ENCODE assay signal across 30 cellular contexts in the genomic region with DNA sequence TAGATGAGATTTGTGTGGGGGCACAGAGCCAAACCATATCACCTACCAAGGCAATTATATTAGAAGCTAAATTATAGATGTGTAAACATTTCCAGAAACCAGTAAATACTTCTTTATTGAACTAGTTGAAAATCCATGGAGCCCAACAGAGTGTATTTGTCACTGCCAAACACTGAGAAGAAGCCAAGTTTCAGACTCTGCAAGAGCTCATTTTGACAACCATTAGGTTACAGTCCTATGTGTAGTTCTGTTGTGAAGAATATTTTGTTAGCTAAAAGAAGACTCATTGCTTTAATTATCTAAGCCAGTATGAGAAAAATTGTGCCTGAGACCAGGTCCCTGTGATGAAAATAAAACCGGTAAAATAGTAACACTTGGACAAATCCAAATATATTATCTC.
"Had no signal": no experiment of that assay in that cellular context is flagged by ENCODE, and none has a peak within 500 bp of the region (broad histone marks: within the 10 kb centered on the region; RNA-seq: fewer than 3 reads in every experiment).

No MANE protein-coding gene starts in this region.

- H3K4me1 ChIP-seq: gastrocnemius medialis, pancreas, prostate gland, thyroid gland, upper lobe of right lung had no signal

- DNase-seq: activated B cell treated with CpG ODN at 0.5 μM for 24 hours; activated CD4-positive, alpha-beta T cell treated with anti-CD3 and anti-CD28 coated beads, Interleukin-2, amount 50 U/mL, for 4 hours; activated naive CD4-positive, alpha-beta T cell; activated T-cell treated with anti-CD3 and anti-CD28 coated beads for 4 hours; activated T-cell treated with anti-CD3 and anti-CD28 coated beads, Interleukin-2, amount 50 U/mL, for 72 hours; dermis blood vessel endothelial cell; effector CD8-positive, alpha-beta T cell; erythroblast; gastrocnemius medialis; islet precursor cell; left cardiac atrium; mammary epithelial cell; midbrain; naive thymus-derived CD4-positive, alpha-beta T cell; nucleus accumbens; pancreas; retina; stimulated activated CD4-positive, alpha-beta T cell treated with anti-CD3 and anti-CD28 coated beads, Interleukin-1b, Interleukin-23, amount 100 ng/mL, for 48 hours; stimulated activated CD4-positive, alpha-beta T cell treated with anti-CD3 and anti-CD28 coated beads, Interleukin-4, amount 100 ng/mL, for 4 hours; stimulated activated CD8-positive, alpha-beta memory T cell treated with anti-CD3 and anti-CD28 coated beads, Interleukin-4, amount 100 ng/mL, for 48 hours; stimulated activated naive CD8-positive, alpha-beta T cell treated with anti-CD3 and anti-CD28 coated beads, Interleukin-15, amount 100 ng/mL, for 72 hours; substantia nigra; T-helper 17 cell; thyroid gland; upper lobe of right lung had no signal

- H3K9me3 ChIP-seq: gastrocnemius medialis, pancreas, prostate gland, thyroid gland, upper lobe of right lung had no signal

- H3K27ac ChIP-seq: gastrocnemius medialis, hepatocyte, pancreas, prostate gland, thyroid gland, upper lobe of right lung had no signal

- H3K4me3 ChIP-seq: gastrocnemius medialis, hepatocyte, pancreas, prostate gland, smooth muscle cell, thyroid gland, upper lobe of right lung had no signal

- H3K36me3 ChIP-seq: gastrocnemius medialis, pancreas, prostate gland, thyroid gland, upper lobe of right lung had no signal

- ATAC-seq: activated naive CD4-positive, alpha-beta T cell treated with anti-CD3 and anti-CD28 coated beads, Interleukin-2, amount 50 U/mL, for 72 hours; activated T-cell treated with anti-CD3 and anti-CD28 coated beads, Interleukin-2, amount 50 U/mL, for 72 hours; gastrocnemius medialis; left cardiac atrium; naive thymus-derived CD4-positive, alpha-beta T cell; pancreas; stimulated activated memory B cell treated with anti-CD40 and anti-IgM and Interleukin-4, amounts not matched to agents 10 μg/mL and 1 μg/mL and 100 μg/mL, for 72 hours; stimulated activated naive CD8-positive, alpha-beta T cell treated with anti-CD3 and anti-CD28 coated beads, Interleukin-15, amount 100 ng/mL, for 72 hours; T-helper 17 cell; upper lobe of right lung had no signal

- H3K27me3 ChIP-seq: gastrocnemius medialis, hepatocyte, pancreas, thyroid gland, upper lobe of right lung had no signal
